In genomic region chr6:105900120-105900937, GRCh38 we compare ENCODE assay signal across 10 cellular contexts.
DNase-seq lines count a peak whose midpoint lies in the region; ATAC-seq, FAIRE-seq and TF ChIP-seq lines count a peak whose summit lies in the region.
"Had no signal": no experiment of that assay in that cellular context is flagged by ENCODE, and none has a peak within 500 bp of the region (broad histone marks: within the 10 kb centered on the region; RNA-seq: fewer than 3 reads in every experiment).

No MANE protein-coding gene starts in this region.

- H3K27me3 ChIP-seq in OCI-LY1 (ENCODE audit: insufficient read depth, low read length) (no peaks in the 10 kb centered on the region), bronchial epithelial cell (ENCODE audit: control insufficient read depth, insufficient read depth, low read length) (no peaks in the 10 kb centered on the region), esophagus squamous epithelium (no peaks in the 10 kb centered on the region)
- H3K27me3 ChIP-seq in naive thymus-derived CD4-positive, alpha-beta T cell (ENCODE audit: control insufficient read depth in 2 of 2, insufficient read depth in 2 of 2, low read length in 2 of 2): no peaks in the 10 kb centered on the region
- H3K27me3 ChIP-seq: upper lobe of left lung had no signal

- H3K9me3 Mint-ChIP-seq in naive thymus-derived CD4-positive, alpha-beta T cell: peaks cover 0 to 5% (median 0%) of the 10 kb centered on the region in 11 donors

- peak; percentile 52 for ATAC-seq in naive thymus-derived CD4-positive, alpha-beta T cell
- no peak for ATAC-seq in HG03039 (IDR thresholded peaks at IDR 0.05; ENCODE audit: unreplicated experiment)

- H3K27me3 Mint-ChIP-seq in naive thymus-derived CD4-positive, alpha-beta T cell: peaks cover 0 to 4% (median 0%) of the 10 kb centered on the region in 5 donors

- H3K9ac ChIP-seq in OCI-LY1 (ENCODE audit: low read length): no peak overlapping the region

- no peaks in the 10 kb centered on the region for H4K20me1 ChIP-seq in OCI-LY1 (ENCODE audit: insufficient read depth, low read length)

- peak overlapping the region in 9 of 10 donors; percentile 23 to 84 (median 70) for H3K4me3 Mint-ChIP-seq in naive thymus-derived CD4-positive, alpha-beta T cell

- no peak for TF ChIP-seq POLR2A in esophagus squamous epithelium (IDR thresholded peaks at IDR 0.05)

- H3K79me2 ChIP-seq in OCI-LY1 (ENCODE audit: insufficient read depth, low read length): no peaks in the 10 kb centered on the region

- peaks cover 30% of the 10 kb centered on the region for H3K4me1 ChIP-seq in OCI-LY1 (ENCODE audit: insufficient read depth, low read length, severe bottlenecking)
- H3K4me1 ChIP-seq in naive thymus-derived CD4-positive, alpha-beta T cell (ENCODE audit: control insufficient read depth in 2 of 2, insufficient read depth in 2 of 2, low read length in 2 of 2): peaks cover 4 to 8% of the 10 kb centered on the region in 2 donors
- peaks cover 0 to 5% (median 0%) of the 10 kb centered on the region in 3 donors for H3K4me1 ChIP-seq in esophagus squamous epithelium
- H3K4me1 ChIP-seq: psoas muscle, upper lobe of left lung had no signal

- no peak overlapping the region for H3K4me2 ChIP-seq in OCI-LY1 (ENCODE audit: low read length)

- peak; percentile 50 for DNase-seq in EL
- DNase-seq in bronchial epithelial cell (ENCODE audit: low read depth): peak; percentile 56
- DNase-seq in naive thymus-derived CD4-positive, alpha-beta T cell: peak in 2 of 9 donors; percentile 11 to 33
- no peak for DNase-seq in NCI-H1436 (lab: John Stamatoyannopoulos, UW)
- DNase-seq in NCI-H187 treated with DMSO at 0.1 percent for 48 hours (lab: John Stamatoyannopoulos, UW): no peak
- DNase-seq in esophagus squamous epithelium (lab: John Stamatoyannopoulos, UW): no peak
- DNase-seq: psoas muscle, upper lobe of left lung had no signal

- TF ChIP-seq CTCF in OCI-LY1 (IDR thresholded peaks at IDR 0.05; ENCODE audit: low read length): no peak
- no peak for TF ChIP-seq CTCF in bronchial epithelial cell (IDR thresholded peaks at IDR 0.05; ENCODE audit: insufficient read depth, low read length, severe bottlenecking)
- TF ChIP-seq CTCF in esophagus squamous epithelium (IDR thresholded peaks at IDR 0.05): no peak

- H3K36me3 ChIP-seq in OCI-LY1 (ENCODE audit: insufficient read depth, low read length) (no peaks in the 10 kb centered on the region), bronchial epithelial cell (ENCODE audit: control insufficient read depth, insufficient read depth, low read length) (no peaks in the 10 kb centered on the region), esophagus squamous epithelium (no peaks in the 10 kb centered on the region)
- no peaks in the 10 kb centered on the region for H3K36me3 ChIP-seq in naive thymus-derived CD4-positive, alpha-beta T cell (ENCODE audit: control insufficient read depth in 2 of 3, insufficient read depth in 3 of 3, low read length in 3 of 3)
- H3K36me3 ChIP-seq: upper lobe of left lung had no signal

- H3K4me1 Mint-ChIP-seq in naive thymus-derived CD4-positive, alpha-beta T cell: peaks cover 9 to 26% (median 12%) of the 10 kb centered on the region in 7 donors

- no peak overlapping the region for H3K4me3 ChIP-seq in OCI-LY1 (ENCODE audit: low read depth, low read length, poor library complexity, severe bottlenecking)
- H3K4me3 ChIP-seq in bronchial epithelial cell (ENCODE audit: low read depth, low read length): no peak overlapping the region
- H3K4me3 ChIP-seq in naive thymus-derived CD4-positive, alpha-beta T cell (ENCODE audit: low read length): no peak overlapping the region
- no peak overlapping the region for H3K4me3 ChIP-seq in esophagus squamous epithelium
- H3K4me3 ChIP-seq: psoas muscle, upper lobe of left lung had no signal

- H2AFZ ChIP-seq in OCI-LY1 (ENCODE audit: low read length): no peak overlapping the region

- peak overlapping the region in 2 of 9 donors; percentile 53 to 95 for H3K27ac Mint-ChIP-seq in naive thymus-derived CD4-positive, alpha-beta T cell

- H3K9me2 ChIP-seq in OCI-LY1 (ENCODE audit: low read depth, low read length): no peaks in the 10 kb centered on the region

- WGBS in esophagus squamous epithelium, 2 donors: 50 to 64% methylated on average over 12 of the region's 13 CpGs

- FAIRE-seq in bronchial epithelial cell (lab: Jason Lieb, UNC): peak; percentile 75

- CTCF ChIA-PET in naive thymus-derived CD4-positive, alpha-beta T cell (lab: Charles Lee): no interaction called here

- intact Hi-C loops in naive thymus-derived CD4-positive, alpha-beta T cell (cut with micrococcal nuclease): loop anchor here in 1 of 2 donors (1.0 to 5.0 kb wide), 4 partner anchors 88 to 254 kb away; partner anchors contain the start of gene PRDM1
- intact Hi-C loops in esophagus squamous epithelium (cut with DNase I): no loop called here

- H3K27ac ChIP-seq in OCI-LY1 (ENCODE audit: low read depth, low read length, poor library complexity, severe bottlenecking): peak overlapping the region; percentile 52
- no peak overlapping the region for H3K27ac ChIP-seq in naive thymus-derived CD4-positive, alpha-beta T cell (ENCODE audit: low read depth, low read length)
- H3K27ac ChIP-seq in esophagus squamous epithelium: peak overlapping the region in 2 of 4 donors; percentile 23 to 57
- H3K27ac ChIP-seq: psoas muscle had no signal

- H3K36me3 Mint-ChIP-seq in naive thymus-derived CD4-positive, alpha-beta T cell: peaks cover 0 to 15% (median 0%) of the 10 kb centered on the region in 5 donors

- H3K9me3 ChIP-seq in OCI-LY1 (ENCODE audit: low read length) (no peaks in the 10 kb centered on the region), esophagus squamous epithelium (no peaks in the 10 kb centered on the region)
- H3K9me3 ChIP-seq in naive thymus-derived CD4-positive, alpha-beta T cell (ENCODE audit: control insufficient read depth in 2 of 3, low read length in 3 of 3): no peaks in the 10 kb centered on the region
- H3K9me3 ChIP-seq: psoas muscle, upper lobe of left lung had no signal

- no peaks in the 10 kb centered on the region for H3F3A ChIP-seq in OCI-LY1 (ENCODE audit: insufficient read depth, low read length)

- POLR2A ChIA-PET in naive thymus-derived CD4-positive, alpha-beta T cell (lab: Charles Lee): no interaction called here

Comparison
In these comparisons a context has a peak if more than half of its experiments do, and no peak if none do; other contexts are left out.
1. DNase-seq: peak in EL (single experiment) and bronchial epithelial cell (single experiment); none in NCI-H1436 (single experiment), NCI-H187 treated with DMSO at 0.1 percent for 48 hours (single experiment) and esophagus squamous epithelium (single experiment).